8 cellular contexts compared by ENCODE assay signal in genomic region chr3:149180057-149180573, GRCh38. TPM values are rescaled to one million over a fixed set of nuclear protein-coding genes. Genes with fewer than 3 reads are reported as not detected.
A peak's percentile ranks its signal among the peaks of the same experiment; 100 is the strongest.
DNase-seq lines count a peak whose midpoint lies in the region; ATAC-seq, FAIRE-seq and TF ChIP-seq lines count a peak whose summit lies in the region.

No MANE protein-coding gene starts in this region.

- peaks cover 26% of the 10 kb centered on the region for H3K4me1 ChIP-seq in skeletal muscle satellite cell (ENCODE audit: control insufficient read depth, insufficient read depth, low read length)

- no peak overlapping the region for H3K4me3 ChIP-seq in skeletal muscle satellite cell (ENCODE audit: low read length)

- intact Hi-C loops in Right ventricle myocardium inferior (cut with DNase I): no loop called here

- TF ChIP-seq POLR2A in GM12892 (IDR thresholded peaks at IDR 0.05; ENCODE audit: low read depth, low read length): no peak

- H3K9ac ChIP-seq in skeletal muscle satellite cell (ENCODE audit: low read depth, low read length): peak overlapping the region; percentile 47

- H3K36me3 ChIP-seq in skeletal muscle satellite cell (ENCODE audit: insufficient read depth, low read length): peaks cover 6% of the 10 kb centered on the region

- H3K9me3 ChIP-seq in skeletal muscle satellite cell (replicated peaks; ENCODE audit: low read length): no peaks in the 10 kb centered on the region

- ATAC-seq in Right ventricle myocardium inferior (peak; percentile 97), HG03025 (IDR thresholded peaks at IDR 0.05; ENCODE audit: low FRiP score, unreplicated experiment) (no peak)

- no peaks in the 10 kb centered on the region for H3K27me3 ChIP-seq in skeletal muscle satellite cell (ENCODE audit: control insufficient read depth, insufficient read depth, low read length)

- peak; percentile 100 for DNase-seq in HCEC 1CT
- peak; percentile 41 for DNase-seq in SW480 (ENCODE audit: low spot score)
- DNase-seq in Right ventricle myocardium inferior (ENCODE audit: missing footprints): peak; percentile 75
- DNase-seq in GM12892 (ENCODE audit: insufficient read length): no peak
- no peak for DNase-seq in iPS-NIHi7 (ENCODE audit: extremely low spot score)
- no peak for DNase-seq in cortex of kidney (lab: John Stamatoyannopoulos, UW)

- H3K4me2 ChIP-seq in skeletal muscle satellite cell (ENCODE audit: low read length): peak overlapping the region; percentile 22

- no peak for FAIRE-seq in GM12892 (lab: Jason Lieb, UNC)

RNA-seq across cellular contexts. Expression of gene CP, which starts 41.5 kb away (rescaled TPM):
- total RNA-seq in Right ventricle myocardium inferior: 3.4 TPM
- total RNA-seq in skeletal muscle satellite cell (2012; rRNA removed): under 0.01 TPM in 1 of 2 replicates, not detected in the other
- not detected for polyA plus RNA-seq in GM12892 (2012; ENCODE audit: missing spikeins)

RNA-seq across cellular contexts. Expression of gene HPS3, which starts 50.7 kb away (rescaled TPM):
- total RNA-seq in Right ventricle myocardium inferior: 5.3 TPM
- 22.5 and 30.4 TPM in 2 replicates for total RNA-seq in skeletal muscle satellite cell (2012; rRNA removed)
- polyA plus RNA-seq in GM12892 (2012; ENCODE audit: missing spikeins): 15.4 TPM

Comparison
In these comparisons a context has a peak if more than half of its experiments do, and no peak if none do; other contexts are left out.
1. DNase-seq: peak in HCEC 1CT (single experiment), SW480 (single experiment) and Right ventricle myocardium inferior (single experiment); none in GM12892 (single experiment), iPS-NIHi7 (single experiment) and cortex of kidney (single experiment).